8 cellular contexts compared by ENCODE assay signal in genomic region chr19:33521480-33522370, GRCh38. TPM values are rescaled to one million over a fixed set of nuclear protein-coding genes. Genes with fewer than 3 reads are reported as not detected.
DNase-seq lines count a peak whose midpoint lies in the region; ATAC-seq and TF ChIP-seq lines count a peak whose summit lies in the region.

PEPD (minus strand) TSS chr19:33521791; CDS start chr19:33521760, 31 bp downstream.

- H3K4me3 Mint-ChIP-seq in glutamatergic neuron (ENCODE audit: unreplicated experiment) = peak within 1 kb of the TSS; percentile 96
- H3K4me3 Mint-ChIP-seq in osteocyte (ENCODE audit: unreplicated experiment) = peak within 1 kb of the TSS; percentile 81

- H3K36me3 ChIP-seq in HEK293 (ENCODE audit: control insufficient read depth in 2 of 2, insufficient read depth in 1 of 2, low read length in 2 of 2) (no peaks in the 10 kb centered on the region; a peak in 1 of 3 replicates), thoracic aorta (no peaks in the 10 kb centered on the region)

- H3K27me3 Mint-ChIP-seq in glutamatergic neuron (ENCODE audit: unreplicated experiment) = peaks cover 14% of the 10 kb centered on the region
- peaks cover under 1% of the 10 kb centered on the region for H3K27me3 Mint-ChIP-seq in osteocyte (ENCODE audit: unreplicated experiment)

- H3K36me3 Mint-ChIP-seq in activated naive CD4-positive, alpha-beta T cell treated with anti-CD3 and anti-CD28 coated beads, Interleukin-2, amount 50 U/mL, for 72 hours = no peaks in the 10 kb centered on the region
- H3K36me3 Mint-ChIP-seq in glutamatergic neuron (ENCODE audit: unreplicated experiment) = no peaks in the 10 kb centered on the region
- H3K36me3 Mint-ChIP-seq in osteocyte (ENCODE audit: unreplicated experiment) = no peaks in the 10 kb centered on the region

- no peaks in the 10 kb centered on the region for H3K27me3 ChIP-seq in thoracic aorta (replicated peaks; ENCODE audit: insufficient read depth)

- H3K4me1 Mint-ChIP-seq in glutamatergic neuron (ENCODE audit: low read depth, unreplicated experiment) = peaks cover 40% of the 10 kb centered on the region
- H3K4me1 Mint-ChIP-seq in osteocyte (ENCODE audit: unreplicated experiment) = peaks cover 20% of the 10 kb centered on the region

- H3K9me3 Mint-ChIP-seq in activated naive CD4-positive, alpha-beta T cell treated with anti-CD3 and anti-CD28 coated beads, Interleukin-2, amount 50 U/mL, for 72 hours = no peaks in the 10 kb centered on the region
- H3K9me3 Mint-ChIP-seq in glutamatergic neuron (ENCODE audit: unreplicated experiment) (peaks cover 11% of the 10 kb centered on the region), osteocyte (ENCODE audit: unreplicated experiment) (no peaks in the 10 kb centered on the region)

- POLR2A ChIA-PET in HEK293 (lab: Yijun Ruan, JAX) = interaction anchor here (0.5 to 3.6 kb wide), 18 partner anchors 9 to 633 kb away, joined by 3 to 23 read pairs (median 3); no protein-coding TSS in a partner anchor

- H3K27ac ChIP-seq in HEK293 (ENCODE audit: extremely low read depth, low read depth, low read length) (peak within 1 kb of the TSS; percentile 16; the same call in 1 of the 2 replicates), thoracic aorta (no peak within 1 kb of the TSS)

- peak within 1 kb of the TSS; percentile 59 to 92 for H3K27ac Mint-ChIP-seq in activated naive CD4-positive, alpha-beta T cell treated with anti-CD3 and anti-CD28 coated beads, Interleukin-2, amount 50 U/mL, for 72 hours
- peak within 1 kb of the TSS; percentile 92 for H3K27ac Mint-ChIP-seq in glutamatergic neuron (ENCODE audit: unreplicated experiment)
- H3K27ac Mint-ChIP-seq in osteocyte (ENCODE audit: unreplicated experiment) = peak within 1 kb of the TSS; percentile 60

- ATAC-seq in activated naive CD4-positive, alpha-beta T cell treated with anti-CD3 and anti-CD28 coated beads, Interleukin-2, amount 50 U/mL, for 72 hours = peak; percentile 94 to 98
- peak; percentile 95 for ATAC-seq in thoracic aorta (ENCODE audit: insufficient number of reproducible peaks, low FRiP score, low read depth)

- CTCF ChIA-PET in HEK293 (lab: Yijun Ruan, JAX) = interaction anchor here (0.5 to 1.5 kb wide), 7 partner anchors 10 to 740 kb away, joined by 3 to 4 read pairs (median 3); no protein-coding TSS in a partner anchor

- DNase-seq in GF-D8 (lab: John Stamatoyannopoulos, UW) (peak; percentile 20), NAMALWA (ENCODE audit: low spot score) (peak; percentile 93), SKM-1 (lab: John Stamatoyannopoulos, UW; ENCODE audit: unreplicated experiment) (peak; percentile 39), glutamatergic neuron (peak; percentile 92), osteocyte (ENCODE audit: extremely low spot score, unreplicated experiment) (peak; percentile 95), thoracic aorta (ENCODE audit: low spot score) (peak; percentile 64)
- peak; percentile 82 to 83 for DNase-seq in activated naive CD4-positive, alpha-beta T cell treated with anti-CD3 and anti-CD28 coated beads, Interleukin-2, amount 50 U/mL, for 72 hours (ENCODE audit: low spot score in 2 of 2)

- peak; percentile 45; the same call in 1 of the 2 replicates for TF ChIP-seq CTCF in HEK293 (tag by site-specific recombination; IDR thresholded peaks at IDR 0.05)
- TF ChIP-seq CTCF in glutamatergic neuron (IDR thresholded peaks at IDR 0.05; ENCODE audit: partially characterized antibody, unreplicated experiment) = no peak
- TF ChIP-seq CTCF in osteocyte (IDR thresholded peaks at IDR 0.05) = no peak
- TF ChIP-seq CTCF in thoracic aorta (IDR thresholded peaks at IDR 0.05) = no peak

- H3K4me1 ChIP-seq in HEK293 (ENCODE audit: control insufficient read depth, insufficient read depth, low read length) (peaks cover 12% of the 10 kb centered on the region), thoracic aorta (ENCODE audit: control insufficient read depth in 1 of 2, low read depth in 2 of 2) (peaks cover 6 to 18% of the 10 kb centered on the region in 2 donors)

- H3K9me3 ChIP-seq in HEK293 (ENCODE audit: control insufficient read depth, insufficient read depth, low read depth, low read length) = no peaks in the 10 kb centered on the region
- H3K9me3 ChIP-seq in thoracic aorta = no peaks in the 10 kb centered on the region

- H3K4me3 ChIP-seq in HEK293 (ENCODE audit: low read depth, low read length) (peak within 1 kb of the TSS; percentile 74), thoracic aorta (peak within 1 kb of the TSS; percentile 97)

TF ChIP-seq in HEK293, 187 proteins besides CTCF, POLR2A, EP300 and RAD21 (continues in another document):
- TF ChIP-seq ZNF416 (tag by site-specific recombination; IDR thresholded peaks at IDR 0.05) (0 out of 2 replicates have a peak, but pooled peaks have one; percentile 38), PRDM4 (tag by site-specific recombination; IDR thresholded peaks at IDR 0.05) (peak; percentile 73), ZNF37A (tag by site-specific recombination; IDR thresholded peaks at IDR 0.05) (no peak), ZFP37 (tag by site-specific recombination; IDR thresholded peaks at IDR 0.05) (peak; percentile 98), MYNN (tag by site-specific recombination; IDR thresholded peaks at IDR 0.05; ENCODE audit: borderline replicate concordance) (no peak), ZNF18 (tag by site-specific recombination; IDR thresholded peaks at IDR 0.05) (0 out of 2 replicates have a peak, but pooled peaks have one; percentile 48), ZNF324 (tag by site-specific recombination; IDR thresholded peaks at IDR 0.05) (no peak; the same call in none of the 2 replicates), ZNF248 (tag by site-specific recombination; IDR thresholded peaks at IDR 0.05) (no peak), ZNF302 (tag by site-specific recombination; IDR thresholded peaks at IDR 0.05; ENCODE audit: low read depth) (no peak), SP3 (tag by site-specific recombination; IDR thresholded peaks at IDR 0.05) (peak; percentile 99), GFI1B (tag by site-specific recombination; IDR thresholded peaks at IDR 0.05) (no peak), KLF1 (tag by site-specific recombination; IDR thresholded peaks at IDR 0.05) (peak; percentile 97), ZNF202 (tag by site-specific recombination; IDR thresholded peaks at IDR 0.05; ENCODE audit: borderline replicate concordance) (no peak), GLIS2 (tag by site-specific recombination; IDR thresholded peaks at IDR 0.05) (peak; percentile 92), ZNF473 (tag by site-specific recombination; IDR thresholded peaks at IDR 0.05) (peak; percentile 31; the same call in 1 of the 2 replicates), ZNF174 (tag by site-specific recombination; IDR thresholded peaks at IDR 0.05) (no peak), ZNF677 (tag by site-specific recombination; IDR thresholded peaks at IDR 0.05) (peak; percentile 55; the same call in 1 of the 2 replicates), ZEB2 (tag by site-specific recombination; IDR thresholded peaks at IDR 0.05) (peak; percentile 68; the same call in 1 of the 2 replicates)
- TF ChIP-seq, protein P1, sequence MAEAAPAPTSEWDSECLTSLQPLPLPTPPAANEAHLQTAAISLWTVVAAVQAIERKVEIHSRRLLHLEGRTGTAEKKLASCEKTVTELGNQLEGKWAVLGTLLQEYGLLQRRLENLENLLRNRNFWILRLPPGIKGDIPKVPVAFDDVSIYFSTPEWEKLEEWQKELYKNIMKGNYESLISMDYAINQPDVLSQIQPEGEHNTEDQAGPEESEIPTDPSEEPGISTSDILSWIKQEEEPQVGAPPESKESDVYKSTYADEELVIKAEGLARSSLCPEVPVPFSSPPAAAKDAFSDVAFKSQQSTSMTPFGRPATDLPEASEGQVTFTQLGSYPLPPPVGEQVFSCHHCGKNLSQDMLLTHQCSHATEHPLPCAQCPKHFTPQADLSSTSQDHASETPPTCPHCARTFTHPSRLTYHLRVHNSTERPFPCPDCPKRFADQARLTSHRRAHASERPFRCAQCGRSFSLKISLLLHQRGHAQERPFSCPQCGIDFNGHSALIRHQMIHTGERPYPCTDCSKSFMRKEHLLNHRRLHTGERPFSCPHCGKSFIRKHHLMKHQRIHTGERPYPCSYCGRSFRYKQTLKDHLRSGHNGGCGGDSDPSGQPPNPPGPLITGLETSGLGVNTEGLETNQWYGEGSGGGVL (tag by site-specific recombination; IDR thresholded peaks at IDR 0.05) = peak; percentile 36; the same call in 1 of the 2 replicates

RNA-seq across cellular contexts. Expression of gene PEPD, which starts in this region (rescaled TPM):
- 10 to 100 TPM; 27.9 to 35.2 TPM for total RNA-seq in activated naive CD4-positive, alpha-beta T cell treated with anti-CD3 and anti-CD28 coated beads, Interleukin-2, amount 50 U/mL, for 72 hours
- total RNA-seq in glutamatergic neuron (ENCODE audit: unreplicated experiment) = 93.3 TPM
- total RNA-seq in osteocyte = 106 and 113 TPM in 2 replicates
- 10 to 100 TPM; 48.7 to 70.9 TPM for total RNA-seq in thoracic aorta

Comparison
In these comparisons a context has a peak if more than half of its experiments do, and no peak if none do; other contexts are left out.
1. DNase-seq: peak in every context shown above with its lines; median percentile 95 in osteocyte; 93 in NAMALWA; 92 in glutamatergic neuron; 82 in activated naive CD4-positive, alpha-beta T cell treated with anti-CD3 and anti-CD28 coated beads, Interleukin-2, amount 50 U/mL, for 72 hours; 64 in thoracic aorta; 39 in SKM-1; 20 in GF-D8.